23 cellular contexts compared by ENCODE assay signal in genomic region chr20:58743076-58743566, GRCh38. TPM values are rescaled to one million over a fixed set of nuclear protein-coding genes. Genes with fewer than 3 reads are reported as not detected.
DNase-seq lines count a peak whose midpoint lies in the region; ATAC-seq, FAIRE-seq and TF ChIP-seq lines count a peak whose summit lies in the region.
"Had no signal": no experiment of that assay in that cellular context is flagged by ENCODE, and none has a peak within 500 bp of the region (broad histone marks: within the 10 kb centered on the region; RNA-seq: fewer than 3 reads in every experiment).

No MANE protein-coding gene starts in this region.

- no peak overlapping the region for H2BK5ac ChIP-seq in mesenchymal stem cell (ENCODE audit: low read depth, low read length, poor library complexity, severe bottlenecking)

- 89 to 94% methylated on average over 4 to 8 of the region's 8 CpGs for WGBS in endodermal cell (ENCODE audit: insufficient coverage in 1 of 2, insufficient read length in 1 of 2), 2 experiments
- WGBS in mesenchymal stem cell = 33% methylated on average over 8 of the region's 8 CpGs

- H3K4me1 Mint-ChIP-seq in endodermal cell (no peaks in the 10 kb centered on the region), progenitor cell of endocrine pancreas (ENCODE audit: low read depth) (peaks cover 2% of the 10 kb centered on the region), natural killer cell (no peaks in the 10 kb centered on the region)
- H3K4me1 Mint-ChIP-seq: CD4-positive, alpha-beta memory T cell had no signal

- H2BK15ac ChIP-seq in mesenchymal stem cell (ENCODE audit: low read depth, poor library complexity, severe bottlenecking) = no peak overlapping the region

- H4K91ac ChIP-seq in mesenchymal stem cell (ENCODE audit: low read length) = no peak overlapping the region

- H3K9ac ChIP-seq in endodermal cell (ENCODE audit: extremely low read depth, low read length, poor library complexity, severe bottlenecking) = no peak overlapping the region
- H3K9ac ChIP-seq in mesenchymal stem cell (ENCODE audit: low read length) = no peak overlapping the region
- H3K9ac ChIP-seq: BLaER1 had no signal

- no peaks in the 10 kb centered on the region for H3K4me1 ChIP-seq in endodermal cell (ENCODE audit: control insufficient read depth, insufficient read depth, low read length)
- H3K4me1 ChIP-seq in mesenchymal stem cell (ENCODE audit: control insufficient read depth, insufficient read depth, low read depth, low read length) = no peaks in the 10 kb centered on the region
- H3K4me1 ChIP-seq: BLaER1, Caco-2, HAP-1 had no signal

- H2AK5ac ChIP-seq in mesenchymal stem cell (ENCODE audit: low read length, severe bottlenecking) = no peak overlapping the region

- ATAC-seq in natural killer cell = no peak
- ATAC-seq: GM12878 had no signal

- H3K14ac ChIP-seq in mesenchymal stem cell (ENCODE audit: low read length in 2 of 2) = no peak overlapping the region

- no peaks in the 10 kb centered on the region for H3K79me1 ChIP-seq in mesenchymal stem cell (replicated peaks; ENCODE audit: low read length, poor library complexity, severe bottlenecking)

- H3K9me3 Mint-ChIP-seq in endodermal cell (peaks cover 7% of the 10 kb centered on the region), progenitor cell of endocrine pancreas (ENCODE audit: low read depth) (peaks cover 8% of the 10 kb centered on the region), natural killer cell (no peaks in the 10 kb centered on the region)

- intact Hi-C loops in natural killer cell (cut with micrococcal nuclease) = no loop called here

- H2BK12ac ChIP-seq in mesenchymal stem cell (ENCODE audit: low read length in 2 of 2) = no peak overlapping the region

- H2BK120ac ChIP-seq in mesenchymal stem cell (ENCODE audit: low read depth, low read length) = no peak overlapping the region

- H3K27ac ChIP-seq in endodermal cell (ENCODE audit: low read depth, low read length) = no peak overlapping the region
- H3K27ac ChIP-seq in mesenchymal stem cell (ENCODE audit: low read length, poor library complexity, severe bottlenecking) = no peak overlapping the region
- H3K27ac ChIP-seq: BLaER1, SJCRH30 had no signal

- no peak overlapping the region for H3K4ac ChIP-seq in mesenchymal stem cell (ENCODE audit: low read depth in 1 of 2, low read length in 2 of 2)

- CTCF ChIA-PET in HEK293T (lab: Yijun Ruan, JAX) = interaction anchor here (0.6 kb wide), 1 partner anchor 12 kb away, joined by 6 read pairs; no protein-coding TSS in a partner anchor

- peaks cover 19% of the 10 kb centered on the region for H3K27me3 Mint-ChIP-seq in endodermal cell (ENCODE audit: insufficient read depth)
- H3K27me3 Mint-ChIP-seq in progenitor cell of endocrine pancreas = peaks cover 25% of the 10 kb centered on the region
- peaks cover 20 to 38% of the 10 kb centered on the region in 2 donors for H3K27me3 Mint-ChIP-seq in natural killer cell (ENCODE audit: low read depth in 2 of 2)

- no peak overlapping the region for H3K4me2 ChIP-seq in mesenchymal stem cell (ENCODE audit: low read length, poor library complexity, severe bottlenecking)
- H3K4me2 ChIP-seq: BLaER1 had no signal

- no peaks in the 10 kb centered on the region for H3K36me3 ChIP-seq in endodermal cell (ENCODE audit: control insufficient read depth, insufficient read depth, low read length)
- no peaks in the 10 kb centered on the region for H3K36me3 ChIP-seq in mesenchymal stem cell (ENCODE audit: control insufficient read depth in 1 of 2, insufficient read depth in 2 of 2, low read depth in 1 of 2, low read length in 2 of 2)
- H3K36me3 ChIP-seq: BLaER1, HAP-1, SJCRH30 had no signal

- no peak overlapping the region for H3K23ac ChIP-seq in mesenchymal stem cell (ENCODE audit: low read length in 2 of 2)

- H3K36me3 Mint-ChIP-seq in endodermal cell (ENCODE audit: low read depth) (no peaks in the 10 kb centered on the region), progenitor cell of endocrine pancreas (ENCODE audit: insufficient read depth) (no peaks in the 10 kb centered on the region), natural killer cell (no peaks in the 10 kb centered on the region)
- H3K36me3 Mint-ChIP-seq: CD4-positive, alpha-beta memory T cell had no signal

- no peaks in the 10 kb centered on the region for H3K27me3 ChIP-seq in endodermal cell (ENCODE audit: control insufficient read depth, insufficient read depth, low read length, poor library complexity, severe bottlenecking)
- peaks cover 21 to 53% of the 10 kb centered on the region in 2 experiments for H3K27me3 ChIP-seq in mesenchymal stem cell (ENCODE audit: control insufficient read depth in 1 of 2, insufficient read depth in 1 of 2, low read length in 2 of 2)
- H3K27me3 ChIP-seq: BLaER1, SJCRH30 had no signal

- POLR2A ChIA-PET in HEK293T (lab: Yijun Ruan, JAX) = no interaction called here

- no peak for FAIRE-seq in urothelium cell line (lab: Jason Lieb, UNC)
- FAIRE-seq: GM12878, RCC 7860 had no signal

- H3K4me3 ChIP-seq in endodermal cell (ENCODE audit: low read length) (no peak overlapping the region), mesenchymal stem cell (ENCODE audit: insufficient read depth in 1 of 2, low read depth in 1 of 2, low read length in 2 of 2) (no peak overlapping the region)
- H3K4me3 ChIP-seq: BLaER1, GM12878, HAP-1, SJCRH30 had no signal

- TF ChIP-seq CTCF in endodermal cell (conservative IDR thresholded peaks at IDR 0.05) (no peak), progenitor cell of endocrine pancreas (IDR thresholded peaks at IDR 0.05; ENCODE audit: unreplicated experiment) (no peak), natural killer cell (IDR thresholded peaks at IDR 0.05) (no peak)

- H3K18ac ChIP-seq in mesenchymal stem cell (ENCODE audit: low read depth in 1 of 2, low read length in 2 of 2) = no peak overlapping the region

- H3K27ac Mint-ChIP-seq in endodermal cell (no peak overlapping the region), progenitor cell of endocrine pancreas (no peak overlapping the region), natural killer cell (no peak overlapping the region)
- H3K27ac Mint-ChIP-seq: CD4-positive, alpha-beta memory T cell had no signal

- H2AFZ ChIP-seq in mesenchymal stem cell (ENCODE audit: low read depth, low read length) = no peak overlapping the region

- DNase-seq in HEK293T (ENCODE audit: extremely low spot score) = peak; percentile 3
- DNase-seq in endodermal cell = peak; percentile 26
- no peak for DNase-seq in mesenchymal stem cell
- peak; percentile 3 for DNase-seq in urothelium cell line (ENCODE audit: low spot score)
- no peak for DNase-seq in progenitor cell of endocrine pancreas (ENCODE audit: low spot score, unreplicated experiment)
- no peak for DNase-seq in natural killer cell
- no peak for DNase-seq in NCI-H1417 treated with DMSO at 0.1 percent for 48 hours (lab: John Stamatoyannopoulos, UW)
- DNase-seq: Caco-2; CD4-positive, alpha-beta memory T cell; DND-41; Karpas-422; MV-4-11; NCI-H1105 treated with DMSO at 0.1 percent for 48 hours; NCI-H1694; NCI-H2081 treated with DMSO at 0.1 percent for 48 hours; NCI-H446 treated with DMSO at 0.1 percent for 48 hours; NCI-H526 treated with DMSO at 0.1 percent for 48 hours; OCI-M1; SJCRH30 had no signal

- H3K9me3 ChIP-seq in endodermal cell (ENCODE audit: control insufficient read depth, low read length) = no peaks in the 10 kb centered on the region
- H3K9me3 ChIP-seq in mesenchymal stem cell (ENCODE audit: control insufficient read depth, low read length) = no peaks in the 10 kb centered on the region
- H3K9me3 ChIP-seq: BLaER1, HAP-1, SJCRH30 had no signal

- peak overlapping the region; percentile 36 for H4K8ac ChIP-seq in mesenchymal stem cell (ENCODE audit: low read length)

- H3K4me3 Mint-ChIP-seq in endodermal cell (no peak overlapping the region), progenitor cell of endocrine pancreas (ENCODE audit: low read depth) (no peak overlapping the region), natural killer cell (no peak overlapping the region)
- H3K4me3 Mint-ChIP-seq: CD4-positive, alpha-beta memory T cell had no signal

TF ChIP-seq in HEK293T, 16 proteins besides CTCF, POLR2A, EP300 and RAD21:
- no peak for TF ChIP-seq FOXA1 (IDR thresholded peaks at IDR 0.05)
- TF ChIP-seq BHLHE40 (IDR thresholded peaks at IDR 0.05; ENCODE audit: borderline replicate concordance) = no peak
- TF ChIP-seq ZNF384 (IDR thresholded peaks at IDR 0.05) = no peak
- TF ChIP-seq ARNT (IDR thresholded peaks at IDR 0.05) = no peak
- no peak for TF ChIP-seq NFRKB (IDR thresholded peaks at IDR 0.05)
- no peak for TF ChIP-seq HDGF (IDR thresholded peaks at IDR 0.05; ENCODE audit: borderline replicate concordance)
- TF ChIP-seq SP1 (IDR thresholded peaks at IDR 0.05) = no peak
- no peak for TF ChIP-seq SUZ12 (IDR thresholded peaks at IDR 0.05)
- TF ChIP-seq TARDBP (IDR thresholded peaks at IDR 0.05) = no peak
- TF ChIP-seq CTBP1 (IDR thresholded peaks at IDR 0.05; ENCODE audit: borderline replicate concordance) = no peak
- no peak for TF ChIP-seq FOXM1 (IDR thresholded peaks at IDR 0.05; ENCODE audit: borderline replicate concordance)
- TF ChIP-seq, protein P1, sequence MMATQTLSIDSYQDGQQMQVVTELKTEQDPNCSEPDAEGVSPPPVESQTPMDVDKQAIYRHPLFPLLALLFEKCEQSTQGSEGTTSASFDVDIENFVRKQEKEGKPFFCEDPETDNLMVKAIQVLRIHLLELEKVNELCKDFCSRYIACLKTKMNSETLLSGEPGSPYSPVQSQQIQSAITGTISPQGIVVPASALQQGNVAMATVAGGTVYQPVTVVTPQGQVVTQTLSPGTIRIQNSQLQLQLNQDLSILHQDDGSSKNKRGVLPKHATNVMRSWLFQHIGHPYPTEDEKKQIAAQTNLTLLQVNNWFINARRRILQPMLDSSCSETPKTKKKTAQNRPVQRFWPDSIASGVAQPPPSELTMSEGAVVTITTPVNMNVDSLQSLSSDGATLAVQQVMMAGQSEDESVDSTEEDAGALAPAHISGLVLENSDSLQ (IDR thresholded peaks at IDR 0.05) = no peak
- TF ChIP-seq L3MBTL2 (conservative IDR thresholded peaks at IDR 0.05) = no peak
- TF ChIP-seq FOXK2 (IDR thresholded peaks at IDR 0.05) = no peak
- no peak for TF ChIP-seq LEF1 (IDR thresholded peaks at IDR 0.05; ENCODE audit: borderline replicate concordance)
- no peak for TF ChIP-seq ELF4 (IDR thresholded peaks at IDR 0.05)
TF ChIP-seq in HEK293T: peak in this region for 0.

RNA-seq across cellular contexts. Expression of gene NPEPL1, which starts 50.5 kb away (rescaled TPM):
- 10 to 100 TPM; 52.9 to 72.8 TPM for total RNA-seq in endodermal cell
- 24.1 TPM for polyA plus RNA-seq in endodermal cell (2013, experiment 1 of 2)
- polyA plus RNA-seq in endodermal cell (2013, experiment 2 of 2) = 22.4 TPM
- polyA plus RNA-seq in mesenchymal stem cell (2013, experiment 1 of 2) = 27.4 TPM
- polyA plus RNA-seq in mesenchymal stem cell (2013, experiment 2 of 2) = 25.0 TPM
- total RNA-seq in progenitor cell of endocrine pancreas = 55.4 and 56.3 TPM in 2 replicates
- 10 to 100 TPM; 66.0 to 83.7 (median 68.4) TPM for total RNA-seq in natural killer cell

Comparison
In these comparisons a context has a peak if more than half of its experiments do, and no peak if none do; other contexts are left out.
1. DNase-seq: peak in HEK293T (single experiment), endodermal cell (single experiment) and urothelium cell line (single experiment); none in mesenchymal stem cell (single experiment), progenitor cell of endocrine pancreas (single experiment), natural killer cell (single experiment) and NCI-H1417 treated with DMSO at 0.1 percent for 48 hours (single experiment).